ENCODE assay signal across 22 cellular contexts in genomic region chr3:118736107-118736506, GRCh38.
"Had no signal": no experiment of that assay in that cellular context is flagged by ENCODE, and none has a peak within 500 bp of the region (broad histone marks: within the 10 kb centered on the region; RNA-seq: fewer than 3 reads in every experiment).

No MANE protein-coding gene starts in this region.

- ATAC-seq: activated CD8-positive, alpha-beta memory T cell treated with anti-CD3 and anti-CD28 coated beads, Interleukin-2, amount 10 ng/mL, durations not matched to agents 7 days and 5 days; activated naive CD4-positive, alpha-beta T cell treated with anti-CD3 and anti-CD28 coated beads, Interleukin-2, amount 50 U/mL, for 72 hours; activated naive CD8-positive, alpha-beta T cell treated with anti-CD3 and anti-CD28 coated beads, Interleukin-2, amount 50 U/mL, for 24 hours; activated T-cell treated with anti-CD3 and anti-CD28 coated beads, Interleukin-2, amount 50 U/mL, for 4 hours; T-helper 17 cell had no signal

- DNase-seq: activated B cell treated with CpG ODN at 0.5 μM for 24 hours; activated CD4-positive, alpha-beta T cell treated with anti-CD3 and anti-CD28 coated beads for 1 hour; activated CD4-positive, alpha-beta T cell treated with anti-CD3 and anti-CD28 coated beads, Interleukin-2, amount 10 ng/mL, durations not matched to agents 24 days and 14 days; activated CD4-positive, alpha-beta T cell treated with anti-CD3 and anti-CD28 coated beads, Interleukin-2, amount 50 U/mL, for 48 hours; activated CD8-positive, alpha-beta memory T cell treated with anti-CD3 and anti-CD28 coated beads, Interleukin-2, amount 10 ng/mL, durations not matched to agents 7 days and 5 days; activated effector memory CD4-positive, alpha-beta T cell treated with anti-CD3 and anti-CD28 coated beads, Interleukin-2, amount 50 U/mL, for 16 hours; activated naive CD4-positive, alpha-beta T cell treated with Interleukin-2 at 50 U/mL for 16 hours; activated naive CD8-positive, alpha-beta T cell treated with anti-CD3 and anti-CD28 coated beads, Interleukin-2, amount 50 U/mL, for 24 hours; activated T-cell treated with anti-CD3 and anti-CD28 coated beads, Interleukin-2, amount 50 U/mL, for 4 hours; amygdala; cortex of kidney; Kasumi-1; NCI-H1092; NCI-H1417; NCI-H1930; NCI-H2227 treated with DMSO at 0.1 percent for 48 hours; NCI-H526; NCI-H774; SIG-M5; T-helper 17 cell; T-helper 9 cell had no signal
